13 cellular contexts compared by ENCODE assay signal in genomic region chr16:1163567-1164055, GRCh38. TPM values are rescaled to one million over a fixed set of nuclear protein-coding genes. Genes with fewer than 3 reads are reported as not detected.
DNase-seq lines count a peak whose midpoint lies in the region; ATAC-seq and TF ChIP-seq lines count a peak whose summit lies in the region.
"Had no signal": no experiment of that assay in that cellular context is flagged by ENCODE, and none has a peak within 500 bp of the region (broad histone marks: within the 10 kb centered on the region; RNA-seq: fewer than 3 reads in every experiment).

No MANE protein-coding gene starts in this region.

- no peaks in the 10 kb centered on the region for H3K9me2 ChIP-seq in SK-N-SH

- no peak for TF ChIP-seq EP300 in SK-N-SH (IDR thresholded peaks at IDR 0.05; ENCODE audit: borderline replicate concordance in 1 of 2, low read depth in 1 of 2, low read length in 1 of 2)

- H4K20me1 ChIP-seq in SK-N-SH (ENCODE audit: insufficient read depth), result peaks cover 24% of the 10 kb centered on the region

- H3K27me3 ChIP-seq in SK-N-SH (ENCODE audit: insufficient read depth), result peaks cover 100% of the 10 kb centered on the region
- H3K27me3 ChIP-seq: ascending aorta, thyroid gland had no signal

- H3K79me2 ChIP-seq in SK-N-SH (ENCODE audit: insufficient read depth), result no peaks in the 10 kb centered on the region

- no peaks in the 10 kb centered on the region; a peak in 2 of 4 replicates for H3K4me1 ChIP-seq in SK-N-SH (ENCODE audit: control insufficient read depth in 1 of 2, insufficient read depth in 2 of 2, low read depth in 1 of 2, low read length in 1 of 2)

- no peaks in the 10 kb centered on the region for H3K36me3 ChIP-seq in SK-N-SH (replicated peaks in 1 of 2; ENCODE audit: control insufficient read depth in 1 of 2, insufficient read depth in 2 of 2, low read length in 1 of 2)
- H3K36me3 ChIP-seq: ascending aorta, thyroid gland had no signal

- TF ChIP-seq RAD21 in SK-N-SH (IDR thresholded peaks at IDR 0.05; ENCODE audit: low read length), result no peak

- H3F3A ChIP-seq in SK-N-SH (replicated peaks; ENCODE audit: insufficient read depth), result no peaks in the 10 kb centered on the region

- H3K9ac ChIP-seq in SK-N-SH, result no peak overlapping the region

- H3K9me3 ChIP-seq in SK-N-SH, result no peaks in the 10 kb centered on the region
- H3K9me3 ChIP-seq: ascending aorta, thyroid gland had no signal

- no peak overlapping the region for H3K4me2 ChIP-seq in SK-N-SH

- no peak overlapping the region for H2AFZ ChIP-seq in SK-N-SH (ENCODE audit: low read depth)

- H3K27ac ChIP-seq in SK-N-SH (ENCODE audit: low read depth in 2 of 2, low read length in 1 of 2), result no peak overlapping the region
- H3K27ac ChIP-seq: ascending aorta, thyroid gland had no signal

- WGBS in SK-N-SH (ENCODE audit: low lambda C conversion rate), result 29% methylated on average over 6 of the region's 19 CpGs

- CTCF ChIA-PET in SK-N-SH (lab: Yijun Ruan, JAX), result interaction anchor here (0.8 to 2.2 kb wide), 2 partner anchors 9 to 360 kb away, joined by 3 to 7 read pairs; no protein-coding TSS in a partner anchor

- no peak for ATAC-seq in HG03196 (IDR thresholded peaks at IDR 0.05; ENCODE audit: unreplicated experiment)

- POLR2A ChIA-PET in SK-N-SH (lab: Yijun Ruan, JAX), result no interaction called here

- H3K4me3 ChIP-seq in SK-N-SH (ENCODE audit: low read depth in 2 of 2, low read length in 1 of 2), result no peak overlapping the region
- H3K4me3 ChIP-seq: ascending aorta, thyroid gland had no signal

- TF ChIP-seq CTCF in SK-N-SH (IDR thresholded peaks at IDR 0.05), result no peak

- in situ Hi-C loops in ACHN (cut with HindIII; ENCODE audit: low pct_ligation_motif_present, low pct_unique_long_range_greater_than_20kb, low sequenced_read_pairs), result no loop called here

- DNase-seq in ACHN, result peak; percentile 69
- DNase-seq in HK-2 (ENCODE audit: unreplicated experiment), result peak; percentile 68
- no peak for DNase-seq in SK-N-SH
- peak; percentile 91 for DNase-seq in islet precursor cell
- no peak for DNase-seq in mucosa of gallbladder (ENCODE audit: low spot score)
- no peak for DNase-seq in NCI-H1694 (lab: John Stamatoyannopoulos, UW)
- DNase-seq in NCI-H2081 treated with DMSO at 0.1 percent for 48 hours (lab: John Stamatoyannopoulos, UW), result no peak
- DNase-seq: activated CD4-positive, alpha-beta T cell treated with anti-CD3 and anti-CD28 coated beads, Interleukin-2, amount 10 ng/mL, durations not matched to agents 7 days and 5 days; effector CD4-positive, alpha-beta T cell; NCI-H2171; thyroid gland had no signal

TF ChIP-seq in SK-N-SH, 30 proteins besides CTCF, POLR2A, EP300 and RAD21:
- TF ChIP-seq EZH2phosphoT487 (IDR thresholded peaks at IDR 0.05; ENCODE audit: borderline replicate concordance, low read depth) (no peak), FOSL2 (IDR thresholded peaks at IDR 0.05; ENCODE audit: borderline replicate concordance, low read depth) (peak; percentile 53; the same call in 1 of the 2 replicates)

RNA-seq across cellular contexts. Expression of gene CACNA1H, which starts 10.7 kb away (rescaled TPM):
- polyA plus RNA-seq in SK-N-SH (2012; rRNA removed), result not detected in 2 replicates
- not detected in 2 replicates for polyA plus RNA-seq in SK-N-SH (2012; cell fraction: cytosol; rRNA removed)
- not detected in 2 replicates for polyA plus RNA-seq in SK-N-SH (2012; cell fraction: nucleus; rRNA removed)
- 133 TPM for total RNA-seq in mucosa of gallbladder

Comparison
In these comparisons a context has a peak if more than half of its experiments do, and no peak if none do; other contexts are left out.
1. DNase-seq: peak in ACHN (single experiment), HK-2 (single experiment) and islet precursor cell (single experiment); none in SK-N-SH (single experiment), mucosa of gallbladder (single experiment), NCI-H1694 (single experiment) and NCI-H2081 treated with DMSO at 0.1 percent for 48 hours (single experiment).